In the genomic region with DNA sequence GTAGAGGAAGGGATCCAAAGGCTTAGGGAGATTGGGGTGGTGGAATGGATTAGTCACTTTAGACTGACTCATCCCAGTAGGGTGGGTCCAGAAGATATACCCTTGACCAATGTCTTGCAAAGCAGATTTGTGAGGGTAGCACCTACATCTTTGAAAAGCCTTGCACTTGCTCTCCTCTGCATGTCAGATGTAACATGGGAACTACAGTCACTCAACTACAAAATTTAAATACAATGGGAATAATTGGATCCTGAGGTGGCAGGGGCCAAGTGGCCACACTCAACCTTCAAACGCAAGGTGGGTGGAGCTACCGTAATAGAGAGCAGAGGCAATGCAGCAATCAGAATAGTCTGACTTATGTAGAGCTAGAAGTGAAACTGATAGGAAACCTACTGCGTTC, we compare ENCODE assay signal across 27 cellular contexts.
"Had no signal": no experiment of that assay in that cellular context is flagged by ENCODE, and none has a peak within 500 bp of the region (broad histone marks: within the 10 kb centered on the region; RNA-seq: fewer than 3 reads in every experiment).

No MANE protein-coding gene starts in this region.

- H3K4me1 Mint-ChIP-seq: naive thymus-derived CD8-positive, alpha-beta T cell; nephron progenitor cell; stimulated activated effector memory CD8-positive, alpha-beta T cell treated with anti-CD3 and anti-CD28 coated beads, Interleukin-12 subunit alpha, Interleukin-12 subunit beta, amount 100 ng/mL, for 72 hours had no signal

- H3K4me3 Mint-ChIP-seq: naive thymus-derived CD8-positive, alpha-beta T cell; nephron progenitor cell; stimulated activated effector memory CD8-positive, alpha-beta T cell treated with anti-CD3 and anti-CD28 coated beads, Interleukin-12 subunit alpha, Interleukin-12 subunit beta, amount 100 ng/mL, for 72 hours had no signal

- H3K4me2 ChIP-seq: smooth muscle cell had no signal

- H3K36me3 ChIP-seq: heart right ventricle, left lung, prostate gland, right atrium auricular region, thyroid gland, vagina had no signal

- H3K27me3 Mint-ChIP-seq: naive thymus-derived CD8-positive, alpha-beta T cell had no signal

- H3K27ac ChIP-seq: coronary artery, epithelial cell of prostate, heart right ventricle, left lung, prostate gland, right atrium auricular region, stomach, thyroid gland, vagina had no signal

- H3K36me3 Mint-ChIP-seq: naive thymus-derived CD8-positive, alpha-beta T cell; stimulated activated effector memory CD8-positive, alpha-beta T cell treated with anti-CD3 and anti-CD28 coated beads, Interleukin-12 subunit alpha, Interleukin-12 subunit beta, amount 100 ng/mL, for 72 hours had no signal

- H3K4me1 ChIP-seq: heart right ventricle, left lung, prostate gland, right atrium auricular region, stomach, thyroid gland, vagina had no signal

- H3K27me3 ChIP-seq: heart right ventricle, left lung, right atrium auricular region, stomach, thyroid gland, vagina had no signal

- H3K9me3 ChIP-seq: prostate gland, thyroid gland had no signal

- ATAC-seq: esophagus mucosa; heart right ventricle; left cardiac atrium; left lung; naive thymus-derived CD8-positive, alpha-beta T cell; sciatic nerve; stimulated activated effector memory CD8-positive, alpha-beta T cell treated with anti-CD3 and anti-CD28 coated beads, Interleukin-12 subunit alpha, Interleukin-12 subunit beta, amount 100 ng/mL, for 72 hours had no signal

- H3K27ac Mint-ChIP-seq: naive thymus-derived CD8-positive, alpha-beta T cell; nephron progenitor cell; stimulated activated effector memory CD8-positive, alpha-beta T cell treated with anti-CD3 and anti-CD28 coated beads, Interleukin-12 subunit alpha, Interleukin-12 subunit beta, amount 100 ng/mL, for 72 hours had no signal

- DNase-seq: dermis blood vessel endothelial cell; effector memory CD4-positive, alpha-beta T cell; foreskin melanocyte; glutamatergic neuron; heart right ventricle; hippocampal formation; left cardiac atrium; naive thymus-derived CD8-positive, alpha-beta T cell; nephron progenitor cell; nucleus accumbens; stimulated activated CD4-positive, alpha-beta T cell treated with anti-CD3 and anti-CD28 coated beads, Interleukin-12 subunit alpha, Interleukin-12 subunit beta, amount 100 ng/mL, for 4 hours; stimulated activated CD4-positive, alpha-beta T cell treated with anti-CD3 and anti-CD28 coated beads, Interleukin-1b, Interleukin-23, amount 100 ng/mL, for 48 hours; stimulated activated CD4-positive, alpha-beta T cell treated with anti-CD3 and anti-CD28 coated beads, Interleukin-4, amount 100 ng/mL, for 24 hours; stimulated activated naive CD4-positive, alpha-beta T cell treated with Interleukin-2 at 50 U/mL for 16 hours; stomach; thyroid gland; trophoblast cell had no signal

- H3K4me3 ChIP-seq: coronary artery, heart right ventricle, left lung, prostate gland, right atrium auricular region, smooth muscle cell, stomach, thyroid gland, vagina had no signal
